In genomic region chr6:41424370-41425058, GRCh38 we compare ENCODE assay signal across 8 cellular contexts.
DNase-seq lines count a peak whose midpoint lies in the region; ATAC-seq, FAIRE-seq and TF ChIP-seq lines count a peak whose summit lies in the region.

No MANE protein-coding gene starts in this region.

- H3K27me3 ChIP-seq in KMS-11 (ENCODE audit: insufficient read depth, low read depth) (no peaks in the 10 kb centered on the region), neuronal stem cell (ENCODE audit: control insufficient read depth in 3 of 3, insufficient read depth in 3 of 3, low read depth in 1 of 3, low read length in 3 of 3) (peaks cover 7 to 89% (median 48%) of the 10 kb centered on the region in 3 experiments)

- no peak overlapping the region for H2AK5ac ChIP-seq in neuronal stem cell (ENCODE audit: low read depth, low read length)

- no peaks in the 10 kb centered on the region for H3K9me3 Mint-ChIP-seq in activated T-cell treated with anti-CD3 and anti-CD28 coated beads, Interleukin-2, amount 50 U/mL, for 4 hours

- H2AFZ ChIP-seq in KMS-11 (ENCODE audit: low read depth) (peak overlapping the region; percentile 41; the same call in 1 of the 2 replicates), neuronal stem cell (ENCODE audit: low read length) (peak overlapping the region; percentile 68)

- peak; percentile 82 for DNase-seq in EH (ENCODE audit: low read depth)
- peak; percentile 30 for DNase-seq in RCC 7860 (ENCODE audit: low spot score)
- DNase-seq in activated T-cell treated with anti-CD3 and anti-CD28 coated beads, Interleukin-2, amount 50 U/mL, for 4 hours: peak; percentile 84
- DNase-seq in fibroblast of peridontal ligament (ENCODE audit: extremely low read depth): peak; percentile 80
- peak; percentile 86 for DNase-seq in neuronal stem cell (ENCODE audit: low spot score)
- peak; percentile 63 for DNase-seq in stromal cell of bone marrow (ENCODE audit: low read depth)

- H4K20me1 ChIP-seq in KMS-11 (ENCODE audit: insufficient read depth): no peaks in the 10 kb centered on the region

- no peak overlapping the region for H3K23ac ChIP-seq in neuronal stem cell (ENCODE audit: low read depth, low read length, poor library complexity)

- H3K27me3 Mint-ChIP-seq in activated T-cell treated with anti-CD3 and anti-CD28 coated beads, Interleukin-2, amount 50 U/mL, for 4 hours (ENCODE audit: low read depth): peaks cover 26% of the 10 kb centered on the region

- no CpG with 5 or more reads among the region's 4 CpGs for WGBS in neuronal stem cell (ENCODE audit: extremely low coverage in 2 of 2, insufficient read length in 2 of 2, insufficient replicate concordance in 1 of 2), 2 donors

- TF ChIP-seq CTCF in KMS-11 (conservative IDR thresholded peaks at IDR 0.05; ENCODE audit: low read depth, low read length): peak; percentile 89

- H4K8ac ChIP-seq in neuronal stem cell (ENCODE audit: low read depth, low read length): no peak overlapping the region

- H3K4me3 ChIP-seq in KMS-11 (IDR thresholded peaks at IDR 0.05; ENCODE audit: insufficient read depth, low read depth, low read length) (no peak overlapping the region), neuronal stem cell (ENCODE audit: low read length in 2 of 2) (no peak overlapping the region)

- H3K4me2 ChIP-seq in KMS-11 (no peak overlapping the region), neuronal stem cell (ENCODE audit: insufficient read depth, low read length, poor library complexity, severe bottlenecking) (no peak overlapping the region)

- H2BK5ac ChIP-seq in neuronal stem cell (ENCODE audit: low read length): no peak overlapping the region

- H3K9me3 ChIP-seq in neuronal stem cell (replicated peaks in 1 of 2; ENCODE audit: control insufficient read depth in 2 of 2, insufficient read depth in 1 of 2, low read depth in 1 of 2, low read length in 2 of 2): peaks cover 0 to 5% of the 10 kb centered on the region in 2 donors

- no peak overlapping the region for H3K9ac ChIP-seq in KMS-11
- no peak overlapping the region for H3K9ac ChIP-seq in neuronal stem cell (ENCODE audit: low read depth, low read length, poor library complexity)

- no peak for FAIRE-seq in RCC 7860 (lab: Jason Lieb, UNC)

- no peak overlapping the region for H3K4me3 Mint-ChIP-seq in activated T-cell treated with anti-CD3 and anti-CD28 coated beads, Interleukin-2, amount 50 U/mL, for 4 hours

- no peaks in the 10 kb centered on the region for H3K4me1 ChIP-seq in KMS-11 (ENCODE audit: low read depth, poor library complexity, severe bottlenecking)
- H3K4me1 ChIP-seq in neuronal stem cell (ENCODE audit: control insufficient read depth in 2 of 2, insufficient read depth in 1 of 2, low read depth in 1 of 2, low read length in 2 of 2): peaks cover 4 to 18% of the 10 kb centered on the region in 2 donors

- no peak overlapping the region for H3K4ac ChIP-seq in neuronal stem cell (ENCODE audit: low read length)

- no peak overlapping the region for H2BK12ac ChIP-seq in neuronal stem cell (ENCODE audit: low read length)

- peaks cover 13% of the 10 kb centered on the region for H3K4me1 Mint-ChIP-seq in activated T-cell treated with anti-CD3 and anti-CD28 coated beads, Interleukin-2, amount 50 U/mL, for 4 hours (ENCODE audit: low read depth)

- no peaks in the 10 kb centered on the region for H3K79me1 ChIP-seq in neuronal stem cell (ENCODE audit: low read depth, low read length)

- H4K91ac ChIP-seq in neuronal stem cell (ENCODE audit: low read depth, low read length, poor library complexity): no peak overlapping the region

- H2BK15ac ChIP-seq in neuronal stem cell (ENCODE audit: low read length): no peak overlapping the region

- peak; percentile 32 to 34 for ATAC-seq in activated T-cell treated with anti-CD3 and anti-CD28 coated beads, Interleukin-2, amount 50 U/mL, for 4 hours
- no peak for ATAC-seq in HG02973 (IDR thresholded peaks at IDR 0.05; ENCODE audit: unreplicated experiment)

- no peaks in the 10 kb centered on the region for H3K79me2 ChIP-seq in KMS-11 (ENCODE audit: insufficient read depth, low read depth)

- no peak overlapping the region for H3K14ac ChIP-seq in neuronal stem cell (ENCODE audit: low read length)

- H3K18ac ChIP-seq in neuronal stem cell (ENCODE audit: low read length): no peak overlapping the region

- H3K27ac ChIP-seq in KMS-11 (no peak overlapping the region), neuronal stem cell (replicated peaks; ENCODE audit: low read length) (no peak overlapping the region)

- no peaks in the 10 kb centered on the region for H3K36me3 Mint-ChIP-seq in activated T-cell treated with anti-CD3 and anti-CD28 coated beads, Interleukin-2, amount 50 U/mL, for 4 hours (ENCODE audit: insufficient read depth)

- H2BK120ac ChIP-seq in neuronal stem cell (ENCODE audit: low read depth, low read length): no peak overlapping the region

- H3K36me3 ChIP-seq in KMS-11 (ENCODE audit: insufficient read depth) (no peaks in the 10 kb centered on the region), neuronal stem cell (replicated peaks in 1 of 2; ENCODE audit: control insufficient read depth in 2 of 2, insufficient read depth in 2 of 2, low read length in 2 of 2) (no peaks in the 10 kb centered on the region)

Comparison
In these comparisons a context has a peak if more than half of its experiments do, and no peak if none do; other contexts are left out.
1. DNase-seq: peak in every context shown above with its lines; median percentile 86 in neuronal stem cell; 84 in activated T-cell treated with anti-CD3 and anti-CD28 coated beads, Interleukin-2, amount 50 U/mL, for 4 hours; 82 in EH; 80 in fibroblast of peridontal ligament; 63 in stromal cell of bone marrow; 30 in RCC 7860.